8 cellular contexts compared by ENCODE assay signal in the genomic region with DNA sequence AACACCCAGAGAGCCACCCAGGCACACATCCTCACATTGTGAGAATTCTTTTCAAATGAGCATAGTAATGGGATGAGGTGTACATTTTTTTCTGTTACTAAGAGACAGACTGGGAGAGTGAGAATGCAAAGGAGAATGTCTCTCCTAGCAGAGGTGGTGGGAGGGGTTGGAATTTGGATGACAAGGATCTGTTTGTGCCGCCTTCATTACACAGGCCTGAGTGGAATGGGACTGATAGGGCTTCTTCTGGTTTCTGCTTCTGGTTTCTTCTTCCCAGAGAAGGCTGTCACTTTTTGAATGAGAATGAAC. TPM values are rescaled to one million over a fixed set of nuclear protein-coding genes. Genes with fewer than 3 reads are reported as not detected.
DNase-seq lines count a peak whose midpoint lies in the region; ATAC-seq and TF ChIP-seq lines count a peak whose summit lies in the region.

No MANE protein-coding gene starts in this region.

- TF ChIP-seq CTCF in choroid plexus epithelial cell (conservative IDR thresholded peaks at IDR 0.05; ENCODE audit: low read depth, low read length) (no peak), mesothelial cell of epicardium (IDR thresholded peaks at IDR 0.05; ENCODE audit: unreplicated experiment) (no peak), WTC11 (IDR thresholded peaks at IDR 0.05) (no peak)

- H3K4me3 Mint-ChIP-seq in mesothelial cell of epicardium (peak overlapping the region; percentile 32), WTC11 (no peak overlapping the region)
- no peak overlapping the region for H3K4me3 Mint-ChIP-seq in activated CD4-positive, alpha-beta T cell treated with anti-CD3 and anti-CD28 coated beads for 36 hours

- H3K4me1 Mint-ChIP-seq in mesothelial cell of epicardium, result peaks cover 48% of the 10 kb centered on the region
- H3K4me1 Mint-ChIP-seq in WTC11, result peaks cover 50% of the 10 kb centered on the region
- peaks cover 23% of the 10 kb centered on the region for H3K4me1 Mint-ChIP-seq in activated CD4-positive, alpha-beta T cell treated with anti-CD3 and anti-CD28 coated beads for 36 hours

- no peaks in the 10 kb centered on the region for H3K36me3 Mint-ChIP-seq in mesothelial cell of epicardium
- H3K36me3 Mint-ChIP-seq in WTC11, result peaks cover 12% of the 10 kb centered on the region
- H3K36me3 Mint-ChIP-seq in activated CD4-positive, alpha-beta T cell treated with anti-CD3 and anti-CD28 coated beads for 36 hours (ENCODE audit: low read depth), result no peaks in the 10 kb centered on the region

- no peak overlapping the region for H3K4me3 ChIP-seq in choroid plexus epithelial cell (ENCODE audit: low read depth, low read length)

- H3K27ac Mint-ChIP-seq in mesothelial cell of epicardium (peak overlapping the region; percentile 100), WTC11 (no peak overlapping the region)
- H3K27ac Mint-ChIP-seq in activated CD4-positive, alpha-beta T cell treated with anti-CD3 and anti-CD28 coated beads for 36 hours, result no peak overlapping the region

- CTCF ChIA-PET in WTC11 (lab: Charles Lee), result no interaction called here
- CTCF ChIA-PET in activated CD4-positive, alpha-beta T cell treated with anti-CD3 and anti-CD28 coated beads for 36 hours (lab: Charles Lee), result no interaction called here

- intact Hi-C loops in activated CD4-positive, alpha-beta T cell treated with anti-CD3 and anti-CD28 coated beads for 36 hours (cut with DNase I, micrococcal nuclease), result no loop called here

- POLR2A ChIA-PET in WTC11 (lab: Charles Lee), result no interaction called here
- POLR2A ChIA-PET in activated CD4-positive, alpha-beta T cell treated with anti-CD3 and anti-CD28 coated beads for 36 hours (lab: Charles Lee), result no interaction called here

- peak; percentile 94 for DNase-seq in A172 (ENCODE audit: low spot score)
- peak; percentile 92 for DNase-seq in HT1080 (ENCODE audit: low read depth)
- DNase-seq in choroid plexus epithelial cell (ENCODE audit: low read depth), result peak; percentile 96
- peak in 1 of 2 experiments; percentile 58 for DNase-seq in mesothelial cell of epicardium (ENCODE audit: low spot score in 2 of 2, unreplicated experiment in 2 of 2)
- no peak for DNase-seq in WTC11 (ENCODE audit: low spot score)
- no peak for DNase-seq in activated CD4-positive, alpha-beta T cell treated with anti-CD3 and anti-CD28 coated beads for 36 hours
- DNase-seq in inferior parietal cortex (ENCODE audit: extremely low spot score), result no peak
- no peak for DNase-seq in SHP77 treated with DMSO at 0.1 percent for 48 hours (lab: John Stamatoyannopoulos, UW)

- H3K9me3 Mint-ChIP-seq in mesothelial cell of epicardium (peaks cover 7% of the 10 kb centered on the region), WTC11 (no peaks in the 10 kb centered on the region)
- H3K9me3 Mint-ChIP-seq in activated CD4-positive, alpha-beta T cell treated with anti-CD3 and anti-CD28 coated beads for 36 hours (ENCODE audit: low read depth), result no peaks in the 10 kb centered on the region

- H3K27me3 Mint-ChIP-seq in mesothelial cell of epicardium (ENCODE audit: low read depth) (no peaks in the 10 kb centered on the region), WTC11 (ENCODE audit: low read depth) (no peaks in the 10 kb centered on the region)
- H3K27me3 Mint-ChIP-seq in activated CD4-positive, alpha-beta T cell treated with anti-CD3 and anti-CD28 coated beads for 36 hours, result peaks cover 2% of the 10 kb centered on the region

- no peak for ATAC-seq in WTC11
- ATAC-seq in activated CD4-positive, alpha-beta T cell treated with anti-CD3 and anti-CD28 coated beads for 36 hours, result no peak

TF ChIP-seq in WTC11, 78 proteins besides CTCF, POLR2A, EP300 and RAD21:
- TF ChIP-seq, protein P1, sequence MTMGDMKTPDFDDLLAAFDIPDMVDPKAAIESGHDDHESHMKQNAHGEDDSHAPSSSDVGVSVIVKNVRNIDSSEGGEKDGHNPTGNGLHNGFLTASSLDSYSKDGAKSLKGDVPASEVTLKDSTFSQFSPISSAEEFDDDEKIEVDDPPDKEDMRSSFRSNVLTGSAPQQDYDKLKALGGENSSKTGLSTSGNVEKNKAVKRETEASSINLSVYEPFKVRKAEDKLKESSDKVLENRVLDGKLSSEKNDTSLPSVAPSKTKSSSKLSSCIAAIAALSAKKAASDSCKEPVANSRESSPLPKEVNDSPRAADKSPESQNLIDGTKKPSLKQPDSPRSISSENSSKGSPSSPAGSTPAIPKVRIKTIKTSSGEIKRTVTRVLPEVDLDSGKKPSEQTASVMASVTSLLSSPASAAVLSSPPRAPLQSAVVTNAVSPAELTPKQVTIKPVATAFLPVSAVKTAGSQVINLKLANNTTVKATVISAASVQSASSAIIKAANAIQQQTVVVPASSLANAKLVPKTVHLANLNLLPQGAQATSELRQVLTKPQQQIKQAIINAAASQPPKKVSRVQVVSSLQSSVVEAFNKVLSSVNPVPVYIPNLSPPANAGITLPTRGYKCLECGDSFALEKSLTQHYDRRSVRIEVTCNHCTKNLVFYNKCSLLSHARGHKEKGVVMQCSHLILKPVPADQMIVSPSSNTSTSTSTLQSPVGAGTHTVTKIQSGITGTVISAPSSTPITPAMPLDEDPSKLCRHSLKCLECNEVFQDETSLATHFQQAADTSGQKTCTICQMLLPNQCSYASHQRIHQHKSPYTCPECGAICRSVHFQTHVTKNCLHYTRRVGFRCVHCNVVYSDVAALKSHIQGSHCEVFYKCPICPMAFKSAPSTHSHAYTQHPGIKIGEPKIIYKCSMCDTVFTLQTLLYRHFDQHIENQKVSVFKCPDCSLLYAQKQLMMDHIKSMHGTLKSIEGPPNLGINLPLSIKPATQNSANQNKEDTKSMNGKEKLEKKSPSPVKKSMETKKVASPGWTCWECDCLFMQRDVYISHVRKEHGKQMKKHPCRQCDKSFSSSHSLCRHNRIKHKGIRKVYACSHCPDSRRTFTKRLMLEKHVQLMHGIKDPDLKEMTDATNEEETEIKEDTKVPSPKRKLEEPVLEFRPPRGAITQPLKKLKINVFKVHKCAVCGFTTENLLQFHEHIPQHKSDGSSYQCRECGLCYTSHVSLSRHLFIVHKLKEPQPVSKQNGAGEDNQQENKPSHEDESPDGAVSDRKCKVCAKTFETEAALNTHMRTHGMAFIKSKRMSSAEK (CRISPR knock-in tag; IDR thresholded peaks at IDR 0.05; ENCODE audit: borderline replicate concordance), result no peak
- no peak for TF ChIP-seq ZBTB21 (CRISPR knock-in tag; IDR thresholded peaks at IDR 0.05; ENCODE audit: borderline replicate concordance)
- TF ChIP-seq, protein P2, sequence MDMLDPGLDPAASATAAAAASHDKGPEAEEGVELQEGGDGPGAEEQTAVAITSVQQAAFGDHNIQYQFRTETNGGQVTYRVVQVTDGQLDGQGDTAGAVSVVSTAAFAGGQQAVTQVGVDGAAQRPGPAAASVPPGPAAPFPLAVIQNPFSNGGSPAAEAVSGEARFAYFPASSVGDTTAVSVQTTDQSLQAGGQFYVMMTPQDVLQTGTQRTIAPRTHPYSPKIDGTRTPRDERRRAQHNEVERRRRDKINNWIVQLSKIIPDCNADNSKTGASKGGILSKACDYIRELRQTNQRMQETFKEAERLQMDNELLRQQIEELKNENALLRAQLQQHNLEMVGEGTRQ (CRISPR knock-in tag; IDR thresholded peaks at IDR 0.05), result no peak
- TF ChIP-seq, protein P3, sequence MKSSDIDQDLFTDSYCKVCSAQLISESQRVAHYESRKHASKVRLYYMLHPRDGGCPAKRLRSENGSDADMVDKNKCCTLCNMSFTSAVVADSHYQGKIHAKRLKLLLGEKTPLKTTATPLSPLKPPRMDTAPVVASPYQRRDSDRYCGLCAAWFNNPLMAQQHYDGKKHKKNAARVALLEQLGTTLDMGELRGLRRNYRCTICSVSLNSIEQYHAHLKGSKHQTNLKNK (CRISPR knock-in tag; IDR thresholded peaks at IDR 0.05), result no peak
- TF ChIP-seq, protein P4, sequence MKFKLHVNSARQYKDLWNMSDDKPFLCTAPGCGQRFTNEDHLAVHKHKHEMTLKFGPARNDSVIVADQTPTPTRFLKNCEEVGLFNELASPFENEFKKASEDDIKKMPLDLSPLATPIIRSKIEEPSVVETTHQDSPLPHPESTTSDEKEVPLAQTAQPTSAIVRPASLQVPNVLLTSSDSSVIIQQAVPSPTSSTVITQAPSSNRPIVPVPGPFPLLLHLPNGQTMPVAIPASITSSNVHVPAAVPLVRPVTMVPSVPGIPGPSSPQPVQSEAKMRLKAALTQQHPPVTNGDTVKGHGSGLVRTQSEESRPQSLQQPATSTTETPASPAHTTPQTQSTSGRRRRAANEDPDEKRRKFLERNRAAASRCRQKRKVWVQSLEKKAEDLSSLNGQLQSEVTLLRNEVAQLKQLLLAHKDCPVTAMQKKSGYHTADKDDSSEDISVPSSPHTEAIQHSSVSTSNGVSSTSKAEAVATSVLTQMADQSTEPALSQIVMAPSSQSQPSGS (CRISPR knock-in tag; IDR thresholded peaks at IDR 0.05; ENCODE audit: borderline replicate concordance, low read depth), result no peak
- TF ChIP-seq TEAD1 (CRISPR knock-in tag; IDR thresholded peaks at IDR 0.05), result no peak
TF ChIP-seq in WTC11: peak in this region for 0.

RNA-seq across cellular contexts. Expression of a gene that starts 55.3 kb away (rescaled TPM):
- total RNA-seq in A172 (2014; rRNA removed; shearing (Covaris generic)), result not detected in 2 replicates
- not detected in 2 replicates for total RNA-seq in HT1080 (2014; rRNA removed; shearing (Covaris generic))
- polyA plus RNA-seq in HT1080 (2015; cell fraction: cytosol; rRNA removed), result not detected in 2 replicates
- not detected in 2 replicates for polyA plus RNA-seq in HT1080 (2015; cell fraction: nucleus; rRNA removed)
- not detected in 3 replicates for total RNA-seq in mesothelial cell of epicardium
- total RNA-seq in WTC11 (2021), result 7.8 to 15.4 TPM (median 8.6 TPM) in 3 replicates
- total RNA-seq in activated CD4-positive, alpha-beta T cell treated with anti-CD3 and anti-CD28 coated beads for 36 hours, result not detected

Comparison
In these comparisons a context has a peak if more than half of its experiments do, and no peak if none do; other contexts are left out.
1. DNase-seq: peak in A172 (single experiment), HT1080 (single experiment) and choroid plexus epithelial cell (single experiment); none in WTC11 (single experiment), activated CD4-positive, alpha-beta T cell treated with anti-CD3 and anti-CD28 coated beads for 36 hours (single experiment), inferior parietal cortex (single experiment) and SHP77 treated with DMSO at 0.1 percent for 48 hours (single experiment).